18 cellular contexts compared by ENCODE assay signal in the genomic region with DNA sequence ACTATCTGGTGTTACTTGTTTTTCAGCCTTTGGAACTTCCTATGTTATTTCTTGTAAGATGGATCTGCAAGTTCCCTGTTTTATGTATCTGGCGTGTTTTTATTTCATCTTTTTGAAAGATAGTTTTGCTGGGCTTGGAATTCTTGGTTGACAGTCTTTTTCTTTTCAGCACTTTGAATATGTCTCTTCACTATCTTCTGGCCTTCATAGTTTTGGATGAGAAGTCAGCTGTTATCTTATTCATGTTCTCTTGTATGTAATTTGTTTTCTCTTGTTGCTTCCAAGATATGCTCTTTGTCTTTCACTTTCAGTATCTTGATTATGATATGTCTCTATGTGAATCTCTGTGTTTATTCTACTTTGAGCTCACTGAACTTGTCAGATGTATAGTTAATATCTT. TPM values are rescaled to one million over a fixed set of nuclear protein-coding genes. Genes with fewer than 3 reads are reported as not detected.
DNase-seq lines count a peak whose midpoint lies in the region; ATAC-seq, FAIRE-seq and TF ChIP-seq lines count a peak whose summit lies in the region.
"Had no signal": no experiment of that assay in that cellular context is flagged by ENCODE, and none has a peak within 500 bp of the region (broad histone marks: within the 10 kb centered on the region; RNA-seq: fewer than 3 reads in every experiment).

No MANE protein-coding gene starts in this region.

- no peak overlapping the region for H2AFZ ChIP-seq in neuronal stem cell (ENCODE audit: low read length)

- H3K4me1 ChIP-seq in neuronal stem cell (ENCODE audit: control insufficient read depth in 2 of 2, insufficient read depth in 1 of 2, low read depth in 1 of 2, low read length in 2 of 2), result no peaks in the 10 kb centered on the region
- H3K4me1 ChIP-seq: BE2C had no signal

- no peak overlapping the region for H2BK15ac ChIP-seq in neuronal stem cell (ENCODE audit: low read length)

- peaks cover 8 to 94% of the 10 kb centered on the region in 2 donors for H3K36me3 ChIP-seq in neuronal stem cell (replicated peaks in 1 of 2; ENCODE audit: control insufficient read depth in 2 of 2, insufficient read depth in 2 of 2, low read length in 2 of 2)
- H3K36me3 ChIP-seq: BE2C had no signal

- H3K4me2 ChIP-seq in neuronal stem cell (ENCODE audit: insufficient read depth, low read length, poor library complexity, severe bottlenecking), result no peak overlapping the region

- peaks cover 2 to 28% of the 10 kb centered on the region in 2 donors for H3K9me3 ChIP-seq in neuronal stem cell (replicated peaks in 1 of 2; ENCODE audit: control insufficient read depth in 2 of 2, insufficient read depth in 1 of 2, low read depth in 1 of 2, low read length in 2 of 2)
- H3K9me3 ChIP-seq: BE2C had no signal

- H2AK5ac ChIP-seq in neuronal stem cell (ENCODE audit: low read depth, low read length), result no peak overlapping the region

- no peak overlapping the region for H2BK12ac ChIP-seq in neuronal stem cell (ENCODE audit: low read length)

- H4K91ac ChIP-seq in neuronal stem cell (ENCODE audit: low read depth, low read length, poor library complexity), result no peak overlapping the region

- no peak overlapping the region for H3K14ac ChIP-seq in neuronal stem cell (ENCODE audit: low read length)

- WGBS in neuronal stem cell (ENCODE audit: extremely low coverage in 2 of 2, insufficient read length in 2 of 2, insufficient replicate concordance in 1 of 2), 2 donors, result no CpG with 5 or more reads among the region's 1 CpG

- H3K79me1 ChIP-seq in neuronal stem cell (ENCODE audit: low read depth, low read length), result peaks cover 3% of the 10 kb centered on the region

- no peak overlapping the region for H3K23ac ChIP-seq in neuronal stem cell (ENCODE audit: low read depth, low read length, poor library complexity)

- H3K27me3 ChIP-seq in neuronal stem cell (ENCODE audit: control insufficient read depth in 3 of 3, insufficient read depth in 3 of 3, low read depth in 1 of 3, low read length in 3 of 3), result no peaks in the 10 kb centered on the region
- H3K27me3 ChIP-seq: BE2C had no signal

- H3K4ac ChIP-seq in neuronal stem cell (ENCODE audit: low read length), result no peak overlapping the region

- DNase-seq in GM12892 (ENCODE audit: insufficient read length) (no peak), MV-4-11 (lab: John Stamatoyannopoulos, UW) (peak; percentile 5), amniotic epithelial cell (ENCODE audit: low read depth) (peak; percentile 8), DMS 273 (lab: John Stamatoyannopoulos, UW; ENCODE audit: unreplicated experiment) (no peak), neuronal stem cell (ENCODE audit: low spot score) (no peak)
- DNase-seq: ACHN; BE2C; C1 segment of cervical spinal cord; CD8-positive, alpha-beta memory T cell; COR-L47; GF-D8; GOT3; H7; KG1 had no signal

- FAIRE-seq in GM12892 (lab: Jason Lieb, UNC), result peak; percentile 17
- FAIRE-seq: GM18507, HTR-8/SVneo had no signal

- no peak for ATAC-seq in GM18867 (IDR thresholded peaks at IDR 0.05; ENCODE audit: unreplicated experiment)
- ATAC-seq: HCT116 had no signal

- H3K27ac ChIP-seq in neuronal stem cell (replicated peaks; ENCODE audit: low read length), result no peak overlapping the region

- TF ChIP-seq POLR2A in GM12892 (IDR thresholded peaks at IDR 0.05; ENCODE audit: low read depth, low read length), result no peak

- H2BK5ac ChIP-seq in neuronal stem cell (ENCODE audit: low read length), result no peak overlapping the region

- no peak overlapping the region for H2BK120ac ChIP-seq in neuronal stem cell (ENCODE audit: low read depth, low read length)

- H3K9ac ChIP-seq in neuronal stem cell (ENCODE audit: low read depth, low read length, poor library complexity), result no peak overlapping the region

- no peak overlapping the region for H3K4me3 ChIP-seq in neuronal stem cell (ENCODE audit: low read length in 2 of 2)

- H4K8ac ChIP-seq in neuronal stem cell (ENCODE audit: low read depth, low read length), result no peak overlapping the region

- H3K18ac ChIP-seq in neuronal stem cell (ENCODE audit: low read length), result no peak overlapping the region

RNA-seq across cellular contexts. Expression of a gene that starts 50.4 kb away (rescaled TPM):
- polyA plus RNA-seq in GM12892 (2012; ENCODE audit: missing spikeins), result 5.5 TPM
- polyA plus RNA-seq in neuronal stem cell (2013, experiment 1 of 2), result 9.5 TPM
- polyA plus RNA-seq in neuronal stem cell (2013, experiment 2 of 2), result 8.1 TPM

Comparison
In these comparisons a context has a peak if more than half of its experiments do, and no peak if none do; other contexts are left out.
1. DNase-seq: peak in MV-4-11 (single experiment) and amniotic epithelial cell (single experiment); none in GM12892 (single experiment), DMS 273 (single experiment) and neuronal stem cell (single experiment).